1 cellular context compared by ENCODE assay signal in the genomic region with DNA sequence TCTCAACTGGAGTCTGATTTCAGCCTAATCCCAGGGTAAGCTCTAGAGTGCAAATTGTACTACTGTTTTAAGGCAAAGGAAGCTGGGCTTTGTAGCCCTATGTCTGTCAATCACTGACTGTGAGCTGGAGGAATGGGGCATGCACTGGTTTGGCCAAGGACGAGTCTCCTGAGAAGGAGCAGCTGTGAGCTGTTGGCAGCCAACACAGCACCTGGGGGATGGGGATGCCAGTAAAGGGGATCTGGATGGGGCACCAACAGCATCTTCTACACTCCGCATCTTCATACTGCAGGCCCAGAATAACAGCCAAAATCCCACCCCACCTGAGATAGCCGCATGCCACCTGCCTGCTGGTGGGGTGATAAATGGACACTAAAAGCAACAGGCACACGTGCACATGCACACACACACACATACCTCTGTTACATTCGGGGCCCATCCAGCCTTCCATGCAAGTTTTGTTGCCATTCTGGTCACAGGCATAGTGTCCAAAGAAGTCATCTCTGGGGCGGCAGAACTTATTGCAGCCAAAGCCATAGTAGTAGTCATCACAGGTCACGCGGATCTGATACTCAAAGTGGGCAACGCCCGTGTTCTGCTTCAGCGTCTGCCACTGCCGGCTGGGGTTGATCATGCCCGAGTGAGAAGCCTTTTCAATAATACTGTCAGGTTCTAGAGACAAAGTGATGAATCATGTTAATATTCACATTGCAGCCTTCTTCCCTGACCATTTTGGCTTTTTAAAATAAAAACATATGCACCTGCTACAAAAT.
TF ChIP-seq lines count a peak whose summit lies in the region.

No MANE protein-coding gene starts in this region.

TF ChIP-seq in H1, 55 proteins besides CTCF, POLR2A, EP300 and RAD21:
- TF ChIP-seq TBP (IDR thresholded peaks at IDR 0.05; ENCODE audit: low read depth, low read length), result no peak
